In the genomic region with DNA sequence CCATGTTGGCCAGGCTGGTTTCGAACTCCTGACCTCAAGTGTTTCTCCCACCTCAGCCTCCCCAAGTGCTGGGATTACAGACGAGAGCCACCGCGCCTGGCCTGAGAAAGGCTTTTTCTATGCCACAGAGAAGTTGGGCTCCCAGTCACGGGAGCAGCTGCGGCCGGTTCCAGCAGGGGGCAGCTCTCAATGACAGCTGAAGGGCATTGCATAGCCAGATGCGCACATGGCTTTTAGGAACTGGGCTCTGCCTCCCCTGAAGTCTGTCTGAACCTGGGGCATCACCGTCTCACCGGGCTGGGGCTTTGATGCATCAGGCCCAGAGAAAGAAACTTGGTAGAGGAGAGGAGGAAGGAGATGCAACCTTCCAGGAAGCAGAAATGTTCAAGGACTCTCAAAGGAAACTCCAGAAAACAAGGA, we compare ENCODE assay signal across 1 cellular context.
A peak's percentile ranks its signal among the peaks of the same experiment; 100 is the strongest.
TF ChIP-seq lines count a peak whose summit lies in the region.

No MANE protein-coding gene starts in this region.

TF ChIP-seq in HepG2, 621 proteins besides CTCF, POLR2A, EP300 and RAD21 (continued from another document):
- TF ChIP-seq MXD3 (CRISPR knock-in tag; IDR thresholded peaks at IDR 0.05), result no peak; the same call in 1 of the 2 replicates
- TF ChIP-seq GABPA (IDR thresholded peaks at IDR 0.05; ENCODE audit: low read depth, low read length), result no peak
- TF ChIP-seq GABPA (CRISPR knock-in tag; IDR thresholded peaks at IDR 0.05; ENCODE audit: low read depth), result no peak
- TF ChIP-seq THYN1 (CRISPR knock-in tag; IDR thresholded peaks at IDR 0.05; ENCODE audit: borderline replicate concordance, low read depth), result no peak
- no peak for TF ChIP-seq CREB3 (CRISPR knock-in tag; IDR thresholded peaks at IDR 0.05)
- no peak for TF ChIP-seq ZNF33B (CRISPR knock-in tag; IDR thresholded peaks at IDR 0.05)
- TF ChIP-seq, protein P1, sequence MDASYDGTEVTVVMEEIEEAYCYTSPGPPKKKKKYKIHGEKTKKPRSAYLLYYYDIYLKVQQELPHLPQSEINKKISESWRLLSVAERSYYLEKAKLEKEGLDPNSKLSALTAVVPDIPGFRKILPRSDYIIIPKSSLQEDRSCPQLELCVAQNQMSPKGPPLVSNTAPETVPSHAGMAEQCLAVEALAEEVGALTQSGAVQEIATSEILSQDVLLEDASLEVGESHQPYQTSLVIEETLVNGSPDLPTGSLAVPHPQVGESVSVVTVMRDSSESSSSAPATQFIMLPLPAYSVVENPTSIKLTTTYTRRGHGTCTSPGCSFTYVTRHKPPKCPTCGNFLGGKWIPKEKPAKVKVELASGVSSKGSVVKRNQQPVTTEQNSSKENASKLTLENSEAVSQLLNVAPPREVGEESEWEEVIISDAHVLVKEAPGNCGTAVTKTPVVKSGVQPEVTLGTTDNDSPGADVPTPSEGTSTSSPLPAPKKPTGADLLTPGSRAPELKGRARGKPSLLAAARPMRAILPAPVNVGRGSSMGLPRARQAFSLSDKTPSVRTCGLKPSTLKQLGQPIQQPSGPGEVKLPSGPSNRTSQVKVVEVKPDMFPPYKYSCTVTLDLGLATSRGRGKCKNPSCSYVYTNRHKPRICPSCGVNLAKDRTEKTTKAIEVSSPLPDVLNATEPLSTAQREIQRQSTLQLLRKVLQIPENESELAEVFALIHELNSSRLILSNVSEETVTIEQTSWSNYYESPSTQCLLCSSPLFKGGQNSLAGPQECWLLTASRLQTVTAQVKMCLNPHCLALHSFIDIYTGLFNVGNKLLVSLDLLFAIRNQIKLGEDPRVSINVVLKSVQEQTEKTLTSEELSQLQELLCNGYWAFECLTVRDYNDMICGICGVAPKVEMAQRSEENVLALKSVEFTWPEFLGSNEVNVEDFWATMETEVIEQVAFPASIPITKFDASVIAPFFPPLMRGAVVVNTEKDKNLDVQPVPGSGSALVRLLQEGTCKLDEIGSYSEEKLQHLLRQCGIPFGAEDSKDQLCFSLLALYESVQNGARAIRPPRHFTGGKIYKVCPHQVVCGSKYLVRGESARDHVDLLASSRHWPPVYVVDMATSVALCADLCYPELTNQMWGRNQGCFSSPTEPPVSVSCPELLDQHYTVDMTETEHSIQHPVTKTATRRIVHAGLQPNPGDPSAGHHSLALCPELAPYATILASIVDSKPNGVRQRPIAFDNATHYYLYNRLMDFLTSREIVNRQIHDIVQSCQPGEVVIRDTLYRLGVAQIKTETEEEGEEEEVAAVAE (CRISPR knock-in tag; IDR thresholded peaks at IDR 0.05; ENCODE audit: borderline replicate concordance), result no peak
- peak; percentile 49 for TF ChIP-seq CCAR2 (optimal IDR thresholded peaks at IDR 0.05; ENCODE audit: low read depth, low read length)
- TF ChIP-seq ZNF556 (CRISPR knock-in tag; IDR thresholded peaks at IDR 0.05; ENCODE audit: borderline replicate concordance), result no peak; the same call in 1 of the 2 replicates
- 0 out of 2 replicates have a peak, but pooled peaks have one; percentile 78 for TF ChIP-seq MTF2 (CRISPR knock-in tag; IDR thresholded peaks at IDR 0.05; ENCODE audit: borderline replicate concordance)
- no peak for TF ChIP-seq BATF2 (CRISPR knock-in tag; IDR thresholded peaks at IDR 0.05)
- no peak for TF ChIP-seq ZNF839 (CRISPR knock-in tag; IDR thresholded peaks at IDR 0.05; ENCODE audit: borderline replicate concordance)
- TF ChIP-seq TBP (CRISPR knock-in tag; IDR thresholded peaks at IDR 0.05), result no peak
- no peak for TF ChIP-seq IRF9 (CRISPR knock-in tag; IDR thresholded peaks at IDR 0.05; ENCODE audit: borderline replicate concordance)
- TF ChIP-seq PBX3 (CRISPR knock-in tag; IDR thresholded peaks at IDR 0.05; ENCODE audit: borderline replicate concordance), result no peak
- no peak for TF ChIP-seq ZNF230 (CRISPR knock-in tag; IDR thresholded peaks at IDR 0.05)
- TF ChIP-seq TGIF2 (CRISPR knock-in tag; IDR thresholded peaks at IDR 0.05), result peak; percentile 97
- TF ChIP-seq TAF1 (CRISPR knock-in tag; IDR thresholded peaks at IDR 0.05), result no peak
- TF ChIP-seq ZFY (CRISPR knock-in tag; IDR thresholded peaks at IDR 0.05), result peak; percentile 56; the same call in 1 of the 2 replicates
- TF ChIP-seq, protein P2, sequence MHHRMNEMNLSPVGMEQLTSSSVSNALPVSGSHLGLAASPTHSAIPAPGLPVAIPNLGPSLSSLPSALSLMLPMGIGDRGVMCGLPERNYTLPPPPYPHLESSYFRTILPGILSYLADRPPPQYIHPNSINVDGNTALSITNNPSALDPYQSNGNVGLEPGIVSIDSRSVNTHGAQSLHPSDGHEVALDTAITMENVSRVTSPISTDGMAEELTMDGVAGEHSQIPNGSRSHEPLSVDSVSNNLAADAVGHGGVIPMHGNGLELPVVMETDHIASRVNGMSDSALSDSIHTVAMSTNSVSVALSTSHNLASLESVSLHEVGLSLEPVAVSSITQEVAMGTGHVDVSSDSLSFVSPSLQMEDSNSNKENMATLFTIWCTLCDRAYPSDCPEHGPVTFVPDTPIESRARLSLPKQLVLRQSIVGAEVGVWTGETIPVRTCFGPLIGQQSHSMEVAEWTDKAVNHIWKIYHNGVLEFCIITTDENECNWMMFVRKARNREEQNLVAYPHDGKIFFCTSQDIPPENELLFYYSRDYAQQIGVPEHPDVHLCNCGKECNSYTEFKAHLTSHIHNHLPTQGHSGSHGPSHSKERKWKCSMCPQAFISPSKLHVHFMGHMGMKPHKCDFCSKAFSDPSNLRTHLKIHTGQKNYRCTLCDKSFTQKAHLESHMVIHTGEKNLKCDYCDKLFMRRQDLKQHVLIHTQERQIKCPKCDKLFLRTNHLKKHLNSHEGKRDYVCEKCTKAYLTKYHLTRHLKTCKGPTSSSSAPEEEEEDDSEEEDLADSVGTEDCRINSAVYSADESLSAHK (CRISPR knock-in tag; IDR thresholded peaks at IDR 0.05; ENCODE audit: borderline replicate concordance), result no peak
- TF ChIP-seq JUN (CRISPR knock-in tag; IDR thresholded peaks at IDR 0.05), result no peak
- TF ChIP-seq ZNF512B (CRISPR knock-in tag; IDR thresholded peaks at IDR 0.05; ENCODE audit: borderline replicate concordance), result no peak
